ENCODE assay signal across 8 cellular contexts in genomic region chr6:97669191-97669651, GRCh38.
A peak's percentile ranks its signal among the peaks of the same experiment; 100 is the strongest.
DNase-seq lines count a peak whose midpoint lies in the region; ATAC-seq, FAIRE-seq and TF ChIP-seq lines count a peak whose summit lies in the region.
"Had no signal": no experiment of that assay in that cellular context is flagged by ENCODE, and none has a peak within 500 bp of the region (broad histone marks: within the 10 kb centered on the region; RNA-seq: fewer than 3 reads in every experiment).

No MANE protein-coding gene starts in this region.

- peak overlapping the region; percentile 27; the same call in 1 of the 2 replicates for H2BK20ac ChIP-seq in IMR-90 (ENCODE audit: low read depth, low read length)

- H3K4me3 ChIP-seq in IMR-90 (ENCODE audit: insufficient read depth, low read depth, low read length): peak overlapping the region; percentile 43
- no peak overlapping the region for H3K4me3 ChIP-seq in ectodermal cell (ENCODE audit: insufficient read depth, low read depth, low read length)
- H3K4me3 ChIP-seq in neural progenitor cell: peak overlapping the region; percentile 42
- H3K4me3 ChIP-seq: lower lobe of right lung had no signal

- H2AK9ac ChIP-seq in IMR-90 (replicated peaks; ENCODE audit: low read depth, low read length, poor library complexity): no peak overlapping the region

- H3K4me1 ChIP-seq in IMR-90 (ENCODE audit: control insufficient read depth, insufficient read depth, low read length) (peaks cover 7% of the 10 kb centered on the region), ectodermal cell (ENCODE audit: control insufficient read depth, insufficient read depth, low read length) (peaks cover 11% of the 10 kb centered on the region), neural progenitor cell (peaks cover 41% of the 10 kb centered on the region)
- H3K4me1 ChIP-seq: lower lobe of right lung had no signal

- H4K8ac ChIP-seq in IMR-90 (ENCODE audit: low read depth in 2 of 2, low read length in 2 of 2): no peak overlapping the region; a peak in 1 of 4 replicates

- DNase-seq in GM18507 (ENCODE audit: extremely low spot score, insufficient read length, low read depth): peak; percentile 44
- DNase-seq in IMR-90: peak; percentile 24
- DNase-seq in neural progenitor cell (ENCODE audit: low spot score): peak; percentile 62
- DNase-seq in NCI-H1105 treated with DMSO at 0.1 percent for 48 hours (lab: John Stamatoyannopoulos, UW): no peak
- no peak for DNase-seq in Kasumi-1 (lab: John Stamatoyannopoulos, UW)
- DNase-seq: lower lobe of right lung had no signal

- POLR2A ChIA-PET in IMR-90 (lab: Charles Lee; ENCODE audit: unreplicated experiment): interaction anchor here (0.5 kb wide), 1 partner anchor 308 kb away, joined by 3 read pairs; no protein-coding TSS in a partner anchor

- H3K27ac Mint-ChIP-seq in neural progenitor cell: no peak overlapping the region

- H3K9ac ChIP-seq in IMR-90 (ENCODE audit: low read depth, low read length) (0 out of 2 replicates have a peak overlapping the region, but pooled peaks have one; percentile 10), neural progenitor cell (no peak overlapping the region)

- H2AFZ ChIP-seq in IMR-90 (replicated peaks; ENCODE audit: low read length, poor library complexity) (peak overlapping the region; percentile 95), neural progenitor cell (replicated peaks) (no peak overlapping the region)

- H3K4ac ChIP-seq in IMR-90 (ENCODE audit: low read depth, low read length): peak overlapping the region; percentile 63; the same call in 1 of the 2 replicates

- peak overlapping the region; percentile 53 for H3K23ac ChIP-seq in IMR-90 (ENCODE audit: low read depth, low read length)

- H3F3A ChIP-seq in neural progenitor cell (ENCODE audit: low read depth): peaks cover 14% of the 10 kb centered on the region

- intact Hi-C loops in IMR-90 (cut with micrococcal nuclease): no loop called here

- H3K18ac ChIP-seq in IMR-90 (ENCODE audit: low read depth, low read length): peak overlapping the region; percentile 33; the same call in 1 of the 2 replicates

- no peak overlapping the region for H4K5ac ChIP-seq in IMR-90 (ENCODE audit: low read depth, low read length)

- TF ChIP-seq POLR2A in IMR-90 (IDR thresholded peaks at IDR 0.05; ENCODE audit: low read depth, low read length): no peak

- H3K27me3 Mint-ChIP-seq in neural progenitor cell (ENCODE audit: insufficient read depth, low read depth): peaks cover 6% of the 10 kb centered on the region

- H2BK15ac ChIP-seq in IMR-90 (ENCODE audit: low read depth, low read length): no peak overlapping the region; the same call in 2 of the 3 replicates

- H3K27ac ChIP-seq in IMR-90 (ENCODE audit: insufficient read depth, low read length) (no peak overlapping the region), ectodermal cell (ENCODE audit: insufficient read depth, low read depth, low read length, poor library complexity, severe bottlenecking) (peak overlapping the region; percentile 20), neural progenitor cell (peak overlapping the region; percentile 30)
- H3K27ac ChIP-seq: lower lobe of right lung had no signal

- peaks cover 13% of the 10 kb centered on the region for H3K4me1 Mint-ChIP-seq in neural progenitor cell

- no peak overlapping the region for H2BK5ac ChIP-seq in IMR-90 (ENCODE audit: low read depth, low read length, poor library complexity, severe bottlenecking)

- no peaks in the 10 kb centered on the region for H3K79me2 ChIP-seq in neural progenitor cell (ENCODE audit: low read depth)

- no peak for TF ChIP-seq RAD21 in IMR-90 (IDR thresholded peaks at IDR 0.05; ENCODE audit: low read length)

- H4K91ac ChIP-seq in IMR-90 (ENCODE audit: insufficient read depth, low read depth, low read length): no peak overlapping the region

- no peak for TF ChIP-seq CTCF in IMR-90 (conservative IDR thresholded peaks at IDR 0.05; ENCODE audit: low read depth, low read length)
- no peak for TF ChIP-seq CTCF in neural progenitor cell (IDR thresholded peaks at IDR 0.05)

- H3K36me3 ChIP-seq in IMR-90 (ENCODE audit: control insufficient read depth, insufficient read depth, low read length): no peaks in the 10 kb centered on the region
- H3K36me3 ChIP-seq in ectodermal cell (ENCODE audit: control insufficient read depth, insufficient read depth, low read length): no peaks in the 10 kb centered on the region
- no peaks in the 10 kb centered on the region for H3K36me3 ChIP-seq in neural progenitor cell
- H3K36me3 ChIP-seq: lower lobe of right lung had no signal

- H3K79me1 ChIP-seq in IMR-90 (ENCODE audit: low read depth in 1 of 2, low read length in 2 of 2): no peaks in the 10 kb centered on the region

- H3K9me3 Mint-ChIP-seq in neural progenitor cell: peaks cover 2% of the 10 kb centered on the region

- dilution Hi-C loops in IMR-90 (cut with HindIII; ENCODE audit: low sequenced_read_pairs, unreplicated experiment): no loop called here

- H4K20me1 ChIP-seq in IMR-90 (ENCODE audit: insufficient read depth, low read length) (no peaks in the 10 kb centered on the region), neural progenitor cell (ENCODE audit: low read depth) (no peaks in the 10 kb centered on the region)

- ATAC-seq in GM21576 (IDR thresholded peaks at IDR 0.05; ENCODE audit: unreplicated experiment) (peak; percentile 100), IMR-90 (ENCODE audit: low read depth) (peak; percentile 70)

- FAIRE-seq in GM18507 (lab: Jason Lieb, UNC): peak; percentile 97

- H2AK5ac ChIP-seq in IMR-90 (ENCODE audit: low read depth, low read length): no peak overlapping the region

- 0 out of 2 replicates have a peak overlapping the region, but pooled peaks have one; percentile 7 for H3K14ac ChIP-seq in IMR-90 (replicated peaks; ENCODE audit: low read depth, low read length)

- no TSS peak for BruUV-seq in IMR-90 (replicated peaks; lab: Mats Ljungman, UMichigan)

- H3K56ac ChIP-seq in IMR-90 (ENCODE audit: extremely low read depth, insufficient read depth, low read length): peak overlapping the region; percentile 38; the same call in 1 of the 2 replicates

- H3K27me3 ChIP-seq in IMR-90 (ENCODE audit: control insufficient read depth, insufficient read depth, low read length) (no peaks in the 10 kb centered on the region), ectodermal cell (ENCODE audit: control insufficient read depth, insufficient read depth, low read length, poor library complexity, severe bottlenecking) (no peaks in the 10 kb centered on the region), neural progenitor cell (no peaks in the 10 kb centered on the region)

- H3K4me3 Mint-ChIP-seq in neural progenitor cell: no peak overlapping the region

- peaks cover 3% of the 10 kb centered on the region for H3K36me3 Mint-ChIP-seq in neural progenitor cell

- in situ Hi-C loops in IMR-90 (cut with MboI; ENCODE audit: low sequenced_read_pairs): no loop called here

- H3K9me3 ChIP-seq in IMR-90 (ENCODE audit: control insufficient read depth, insufficient read depth, low read length) (no peaks in the 10 kb centered on the region), ectodermal cell (ENCODE audit: control insufficient read depth, low read length) (no peaks in the 10 kb centered on the region), neural progenitor cell (ENCODE audit: low read depth) (no peaks in the 10 kb centered on the region)
- H3K9me3 ChIP-seq: lower lobe of right lung had no signal

- H3K4me2 ChIP-seq in IMR-90 (ENCODE audit: low read depth, low read length) (peak overlapping the region; percentile 94), neural progenitor cell (peak overlapping the region; percentile 76)

- CTCF ChIA-PET in IMR-90 (lab: Yijun Ruan, JAX): interaction anchor here (0.6 to 1.0 kb wide), 3 partner anchors 10 to 30 kb away, joined by 3 to 4 read pairs (median 4); no protein-coding TSS in a partner anchor

- H2BK120ac ChIP-seq in IMR-90 (ENCODE audit: low read depth, low read length): peak overlapping the region; percentile 30

- H3K9me1 ChIP-seq in IMR-90 (ENCODE audit: insufficient read depth, low read length): no peaks in the 10 kb centered on the region

- WGBS in IMR-90 (ENCODE audit: extremely low coverage in 2 of 2, insufficient read length in 1 of 2), 2 experiments: no CpG with 5 or more reads among the region's 10 CpGs
- WGBS in ectodermal cell, 2 experiments: 57 to 59% methylated on average over 10 of the region's 10 CpGs

TF ChIP-seq in IMR-90, 13 proteins besides CTCF, POLR2A, EP300 and RAD21:
- TF ChIP-seq, protein P1, sequence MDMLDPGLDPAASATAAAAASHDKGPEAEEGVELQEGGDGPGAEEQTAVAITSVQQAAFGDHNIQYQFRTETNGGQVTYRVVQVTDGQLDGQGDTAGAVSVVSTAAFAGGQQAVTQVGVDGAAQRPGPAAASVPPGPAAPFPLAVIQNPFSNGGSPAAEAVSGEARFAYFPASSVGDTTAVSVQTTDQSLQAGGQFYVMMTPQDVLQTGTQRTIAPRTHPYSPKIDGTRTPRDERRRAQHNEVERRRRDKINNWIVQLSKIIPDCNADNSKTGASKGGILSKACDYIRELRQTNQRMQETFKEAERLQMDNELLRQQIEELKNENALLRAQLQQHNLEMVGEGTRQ (IDR thresholded peaks at IDR 0.05; ENCODE audit: low read depth, low read length): no peak
- TF ChIP-seq RFX5 (IDR thresholded peaks at IDR 0.05; ENCODE audit: low read depth, low read length): no peak
- TF ChIP-seq CEBPB (IDR thresholded peaks at IDR 0.05; ENCODE audit: low read depth, low read length): no peak
- TF ChIP-seq FOS (IDR thresholded peaks at IDR 0.05; ENCODE audit: low read depth, low read length): no peak
- TF ChIP-seq MAZ (IDR thresholded peaks at IDR 0.05; ENCODE audit: borderline replicate concordance, low read depth, low read length): no peak

Comparison
In these comparisons a context has a peak if more than half of its experiments do, and no peak if none do; other contexts are left out.
1. DNase-seq: peak in GM18507 (single experiment), IMR-90 (single experiment) and neural progenitor cell (single experiment); none in NCI-H1105 treated with DMSO at 0.1 percent for 48 hours (single experiment) and Kasumi-1 (0 of 2).